ENCODE assay signal across 9 cellular contexts in the genomic region with DNA sequence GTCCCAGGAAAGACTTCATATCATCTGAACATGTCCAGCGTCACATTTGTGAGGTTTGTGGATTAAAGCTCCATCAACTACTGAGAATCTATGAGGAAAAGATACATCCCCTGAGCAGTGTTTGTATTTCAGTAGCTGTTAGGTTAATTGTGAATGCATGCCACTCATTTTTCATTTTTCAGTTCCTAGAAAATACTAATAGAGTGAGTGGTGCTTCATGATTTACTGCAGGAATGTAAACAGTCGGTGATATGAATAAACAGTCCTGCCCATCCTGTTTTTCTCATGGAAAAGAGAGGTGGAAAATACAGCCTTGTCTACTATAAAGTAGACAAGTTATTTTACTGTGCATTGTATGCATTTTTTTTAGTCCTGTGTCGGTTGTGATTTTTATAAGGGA.
"Had no signal": no experiment of that assay in that cellular context is flagged by ENCODE, and none has a peak within 500 bp of the region (broad histone marks: within the 10 kb centered on the region; RNA-seq: fewer than 3 reads in every experiment).

No MANE protein-coding gene starts in this region.

- ATAC-seq: left ventricle myocardium superior, pancreas, WTC11 had no signal

- H3K27me3 ChIP-seq: colonic mucosa, neural progenitor cell, pancreas, tibial artery had no signal

- DNase-seq: activated CD4-positive, alpha-beta T cell treated with anti-CD3 and anti-CD28 coated beads, Interleukin-2, amount 10 ng/mL, durations not matched to agents 24 days and 14 days; activated CD8-positive, alpha-beta memory T cell treated with anti-CD3 and anti-CD28 coated beads for 24 hours; activated naive CD4-positive, alpha-beta T cell treated with Interleukin-2 at 50 U/mL for 16 hours; colonic mucosa; left ventricle myocardium superior; pancreas; tibial artery had no signal

- H3K4me1 ChIP-seq: colonic mucosa, neural progenitor cell, pancreas, tibial artery had no signal

- H3K9me3 ChIP-seq: colonic mucosa, pancreas had no signal

- H3K36me3 ChIP-seq: colonic mucosa, neural progenitor cell, pancreas, tibial artery had no signal

- H3K4me3 ChIP-seq: colonic mucosa, neural progenitor cell, pancreas, tibial artery had no signal

- H3K27ac ChIP-seq: colonic mucosa, neural progenitor cell, pancreas, tibial artery had no signal

- FAIRE-seq: pancreas had no signal
